Comparison of ENCODE assay signal across 11 cellular contexts in genomic region chr7:134298902-134299683, GRCh38.
DNase-seq lines count a peak whose midpoint lies in the region; ATAC-seq lines count a peak whose summit lies in the region.
"Had no signal": no experiment of that assay in that cellular context is flagged by ENCODE, and none has a peak within 500 bp of the region (broad histone marks: within the 10 kb centered on the region; RNA-seq: fewer than 3 reads in every experiment).

No MANE protein-coding gene starts in this region.

- no peak overlapping the region for H3K27ac Mint-ChIP-seq in activated T-cell treated with anti-CD3 and anti-CD28 coated beads, Interleukin-2, amount 50 U/mL, for 24 hours

- H3K4me1 Mint-ChIP-seq in activated T-cell treated with anti-CD3 and anti-CD28 coated beads, Interleukin-2, amount 50 U/mL, for 24 hours (ENCODE audit: low read depth): no peaks in the 10 kb centered on the region

- H3K9me3 Mint-ChIP-seq in activated T-cell treated with anti-CD3 and anti-CD28 coated beads, Interleukin-2, amount 50 U/mL, for 24 hours: no peaks in the 10 kb centered on the region

- H3K27me3 Mint-ChIP-seq in activated T-cell treated with anti-CD3 and anti-CD28 coated beads, Interleukin-2, amount 50 U/mL, for 24 hours: no peaks in the 10 kb centered on the region

- peak; percentile 66 for ATAC-seq in GM19025 (IDR thresholded peaks at IDR 0.05; ENCODE audit: low read depth, unreplicated experiment)
- ATAC-seq: sciatic nerve had no signal

- no peak overlapping the region for H3K4me3 Mint-ChIP-seq in activated T-cell treated with anti-CD3 and anti-CD28 coated beads, Interleukin-2, amount 50 U/mL, for 24 hours

- DNase-seq in NCI-H1092 (lab: John Stamatoyannopoulos, UW) (peak; percentile 78), cerebellar nuclear complex (lab: John Stamatoyannopoulos, UW) (peak; percentile 20 to 74), pons (ENCODE audit: low spot score) (peak; percentile 92), NAMALWA (ENCODE audit: low spot score) (no peak), DMS53 treated with DMSO at 0.1 percent for 48 hours (lab: John Stamatoyannopoulos, UW; ENCODE audit: unreplicated experiment) (no peak), SKM-1 (lab: John Stamatoyannopoulos, UW; ENCODE audit: unreplicated experiment) (no peak)
- no peak for DNase-seq in activated T-cell treated with anti-CD3 and anti-CD28 coated beads, Interleukin-2, amount 50 U/mL, for 24 hours
- DNase-seq: activated CD4-positive, alpha-beta T cell treated with anti-CD3 and anti-CD28 coated beads, Interleukin-2, amount 50 U/mL, for 1 hour; stimulated activated naive CD4-positive, alpha-beta T cell had no signal

- H3K36me3 Mint-ChIP-seq in activated T-cell treated with anti-CD3 and anti-CD28 coated beads, Interleukin-2, amount 50 U/mL, for 24 hours (ENCODE audit: low read depth): peaks cover 92% of the 10 kb centered on the region

Comparison
In these comparisons a context has a peak if more than half of its experiments do, and no peak if none do; other contexts are left out.
1. DNase-seq: peak in NCI-H1092 (single experiment), cerebellar nuclear complex (2 of 2) and pons (single experiment); none in NAMALWA (single experiment), DMS53 treated with DMSO at 0.1 percent for 48 hours (single experiment), SKM-1 (single experiment) and activated T-cell treated with anti-CD3 and anti-CD28 coated beads, Interleukin-2, amount 50 U/mL, for 24 hours (single experiment).